ENCODE assay signal across 20 cellular contexts in genomic region chr3:195058311-195059005, GRCh38.
A peak's percentile ranks its signal among the peaks of the same experiment; 100 is the strongest.
DNase-seq lines count a peak whose midpoint lies in the region; ATAC-seq and TF ChIP-seq lines count a peak whose summit lies in the region.
"Had no signal": no experiment of that assay in that cellular context is flagged by ENCODE, and none has a peak within 500 bp of the region (broad histone marks: within the 10 kb centered on the region; RNA-seq: fewer than 3 reads in every experiment).

No MANE protein-coding gene starts in this region.

- POLR2A ChIA-PET in PC-9 (lab: Charles Lee; ENCODE audit: unreplicated experiment), result no interaction called here

- no peak overlapping the region for H3K14ac ChIP-seq in mesenchymal stem cell (ENCODE audit: low read length in 2 of 2)

- H3F3A ChIP-seq in PC-9 (ENCODE audit: insufficient read depth, low read depth), result no peaks in the 10 kb centered on the region

- H3K79me2 ChIP-seq in PC-9 (ENCODE audit: low read depth), result no peaks in the 10 kb centered on the region

- H3K9me2 ChIP-seq in PC-9 (ENCODE audit: insufficient read depth), result no peaks in the 10 kb centered on the region

- no peak overlapping the region for H3K4ac ChIP-seq in mesenchymal stem cell (ENCODE audit: low read depth in 1 of 2, low read length in 2 of 2)

- 91% methylated on average over 17 of the region's 17 CpGs for WGBS in mesenchymal stem cell

- ATAC-seq in left ventricle myocardium superior (no peak), upper lobe of right lung (no peak), GM18858 (IDR thresholded peaks at IDR 0.05; ENCODE audit: unreplicated experiment) (no peak)
- ATAC-seq: GM23338 had no signal

- H4K91ac ChIP-seq in mesenchymal stem cell (ENCODE audit: low read length), result no peak overlapping the region

- H2BK5ac ChIP-seq in mesenchymal stem cell (ENCODE audit: low read depth, low read length, poor library complexity, severe bottlenecking), result no peak overlapping the region

- H3K4me3 ChIP-seq in mesenchymal stem cell (ENCODE audit: insufficient read depth in 1 of 2, low read depth in 1 of 2, low read length in 2 of 2) (no peak overlapping the region), upper lobe of right lung (no peak overlapping the region), PC-9 (no peak overlapping the region)
- H3K4me3 ChIP-seq: GM23338, SJCRH30 had no signal

- no peak overlapping the region for H3K4me3 Mint-ChIP-seq in chondrocyte (ENCODE audit: unreplicated experiment)
- H3K4me3 Mint-ChIP-seq: GM23338 had no signal

- no peak overlapping the region for H2BK15ac ChIP-seq in mesenchymal stem cell (ENCODE audit: low read depth, poor library complexity, severe bottlenecking)

- no peaks in the 10 kb centered on the region for H3K4me1 ChIP-seq in mesenchymal stem cell (ENCODE audit: control insufficient read depth, insufficient read depth, low read depth, low read length)
- H3K4me1 ChIP-seq in upper lobe of right lung, result no peaks in the 10 kb centered on the region
- H3K4me1 ChIP-seq in PC-9 (replicated peaks; ENCODE audit: insufficient read depth), result no peaks in the 10 kb centered on the region
- H3K4me1 ChIP-seq: SJCRH30 had no signal

- H4K20me1 ChIP-seq in PC-9 (ENCODE audit: insufficient read depth), result no peaks in the 10 kb centered on the region

- H3K9me3 ChIP-seq in mesenchymal stem cell (ENCODE audit: control insufficient read depth, low read length), result no peaks in the 10 kb centered on the region
- H3K9me3 ChIP-seq in upper lobe of right lung, result no peaks in the 10 kb centered on the region
- no peaks in the 10 kb centered on the region for H3K9me3 ChIP-seq in PC-9 (ENCODE audit: insufficient read depth, low read depth)
- H3K9me3 ChIP-seq: SJCRH30 had no signal

- H3K9ac ChIP-seq in mesenchymal stem cell (ENCODE audit: low read length), result no peak overlapping the region

- no peaks in the 10 kb centered on the region for H3K4me1 Mint-ChIP-seq in chondrocyte (ENCODE audit: low read depth)

- no peak overlapping the region for H3K27ac Mint-ChIP-seq in chondrocyte (ENCODE audit: unreplicated experiment)
- H3K27ac Mint-ChIP-seq: GM23338 had no signal

- H3K27me3 ChIP-seq in mesenchymal stem cell (ENCODE audit: control insufficient read depth in 1 of 2, insufficient read depth in 1 of 2, low read length in 2 of 2) (peaks cover 54 to 60% of the 10 kb centered on the region in 2 experiments), upper lobe of right lung (no peaks in the 10 kb centered on the region), PC-9 (ENCODE audit: insufficient read depth, low read depth) (no peaks in the 10 kb centered on the region)
- H3K27me3 ChIP-seq: SJCRH30 had no signal

- no peak overlapping the region for H2BK12ac ChIP-seq in mesenchymal stem cell (ENCODE audit: low read length in 2 of 2)

- no peak overlapping the region for H3K27ac ChIP-seq in mesenchymal stem cell (ENCODE audit: low read length, poor library complexity, severe bottlenecking)
- H3K27ac ChIP-seq in upper lobe of right lung, result peak overlapping the region; percentile 17
- H3K27ac ChIP-seq in PC-9, result no peak overlapping the region
- H3K27ac ChIP-seq: C4-2B, HL-60, SJCRH30 had no signal

- TF ChIP-seq CTCF in chondrocyte (IDR thresholded peaks at IDR 0.05), result no peak
- no peak for TF ChIP-seq CTCF in upper lobe of right lung (IDR thresholded peaks at IDR 0.05)
- TF ChIP-seq CTCF in PC-9 (conservative IDR thresholded peaks at IDR 0.05), result no peak

- no peak overlapping the region for H3K23ac ChIP-seq in mesenchymal stem cell (ENCODE audit: low read length in 2 of 2)

- peak overlapping the region; percentile 12 for H4K8ac ChIP-seq in mesenchymal stem cell (ENCODE audit: low read length)

- H3K36me3 Mint-ChIP-seq in chondrocyte (ENCODE audit: low read depth), result peaks cover 7% of the 10 kb centered on the region

- H2BK120ac ChIP-seq in mesenchymal stem cell (ENCODE audit: low read depth, low read length), result no peak overlapping the region

- no peaks in the 10 kb centered on the region for H3K36me3 ChIP-seq in mesenchymal stem cell (ENCODE audit: control insufficient read depth in 1 of 2, insufficient read depth in 2 of 2, low read depth in 1 of 2, low read length in 2 of 2)
- no peaks in the 10 kb centered on the region for H3K36me3 ChIP-seq in upper lobe of right lung
- H3K36me3 ChIP-seq in PC-9 (ENCODE audit: low read depth), result no peaks in the 10 kb centered on the region
- H3K36me3 ChIP-seq: SJCRH30 had no signal

- no peak overlapping the region for H2AK5ac ChIP-seq in mesenchymal stem cell (ENCODE audit: low read length, severe bottlenecking)

- CTCF ChIA-PET in PC-9 (lab: Charles Lee), result interaction anchor here (0.6 kb wide), 1 partner anchor 540 kb away, joined by 5 read pairs; no protein-coding TSS in a partner anchor

- DNase-seq in left ventricle myocardium superior (peak; percentile 9), cardiac septum (ENCODE audit: low spot score) (no peak), chondrocyte (ENCODE audit: low spot score) (peak; percentile 82), mesenchymal stem cell (no peak), upper lobe of right lung (peak; percentile 64), PC-9 (no peak)
- DNase-seq in activated CD4-positive, alpha-beta T cell treated with anti-CD3 and anti-CD28 coated beads for 4 hours, result no peak
- DNase-seq: HCEC 1CT; IMR-90; NCI-H1417 treated with DMSO at 0.1 percent for 48 hours; NCI-H2029 treated with DMSO at 0.1 percent for 48 hours; NCI-H2171; NCI-H446 treated with DMSO at 0.1 percent for 48 hours; NCI-H748 treated with DMSO at 0.1 percent for 48 hours; NK-92 treated with Interleukin-12 subunit alpha and Interleukin-12 subunit beta, amount 100 ng/mL, for 24 hours; SJCRH30 had no signal

- H3K79me1 ChIP-seq in mesenchymal stem cell (replicated peaks; ENCODE audit: low read length, poor library complexity, severe bottlenecking), result no peaks in the 10 kb centered on the region

- no peak overlapping the region for H3K18ac ChIP-seq in mesenchymal stem cell (ENCODE audit: low read depth in 1 of 2, low read length in 2 of 2)

- no peak overlapping the region for H2AFZ ChIP-seq in mesenchymal stem cell (ENCODE audit: low read depth, low read length)
- H2AFZ ChIP-seq in PC-9, result no peak overlapping the region

- no TSS peak for BruUV-seq in PC-9 (replicated peaks; lab: Mats Ljungman, UMichigan)

- H3K4me2 ChIP-seq in mesenchymal stem cell (ENCODE audit: low read length, poor library complexity, severe bottlenecking) (no peak overlapping the region), PC-9 (no peak overlapping the region)
- H3K4me2 ChIP-seq: GM23338 had no signal

- H3K9me3 Mint-ChIP-seq in chondrocyte (ENCODE audit: low read depth), result no peaks in the 10 kb centered on the region
- H3K9me3 Mint-ChIP-seq: GM23338 had no signal

- intact Hi-C loops in left ventricle myocardium superior (cut with micrococcal nuclease), result no loop called here
- intact Hi-C loops in cardiac septum (cut with DNase I), result no loop called here
- intact Hi-C loops in upper lobe of right lung (cut with DNase I), result no loop called here
- intact Hi-C loops in PC-9 (cut with micrococcal nuclease; ENCODE audit: unreplicated experiment), result no loop called here

- H3K27me3 Mint-ChIP-seq in chondrocyte (ENCODE audit: low read depth), result peaks cover 17% of the 10 kb centered on the region

Comparison
In these comparisons a context has a peak if more than half of its experiments do, and no peak if none do; other contexts are left out.
1. DNase-seq: peak in left ventricle myocardium superior (single experiment), chondrocyte (single experiment) and upper lobe of right lung (single experiment); none in cardiac septum (single experiment), mesenchymal stem cell (single experiment), activated CD4-positive, alpha-beta T cell treated with anti-CD3 and anti-CD28 coated beads for 4 hours (0 of 2) and PC-9 (0 of 2).